ENCODE assay signal across 17 cellular contexts in the genomic region with DNA sequence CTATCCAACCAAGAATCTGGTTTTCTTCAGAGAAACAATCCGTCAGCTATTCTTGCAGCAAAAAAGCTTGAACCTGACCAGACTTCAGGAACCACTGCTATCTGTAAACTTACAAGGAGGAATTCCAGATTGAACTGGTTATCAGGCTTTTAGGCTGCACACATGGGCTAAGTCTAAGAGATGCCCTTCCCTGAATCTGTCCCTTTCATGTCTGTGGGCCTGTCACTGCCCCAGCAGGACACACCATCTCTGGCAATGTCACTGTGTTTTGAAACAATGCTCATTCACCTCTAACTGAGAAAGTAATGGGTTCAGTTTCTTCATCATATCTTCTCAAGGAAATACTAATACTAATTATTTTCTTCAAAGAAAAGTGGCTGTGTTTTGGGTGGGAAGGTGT.
DNase-seq lines count a peak whose midpoint lies in the region; ATAC-seq and TF ChIP-seq lines count a peak whose summit lies in the region.
"Had no signal": no experiment of that assay in that cellular context is flagged by ENCODE, and none has a peak within 500 bp of the region (broad histone marks: within the 10 kb centered on the region; RNA-seq: fewer than 3 reads in every experiment).

No MANE protein-coding gene starts in this region.

- no peak for DNase-seq in heart left ventricle
- DNase-seq in Right ventricle myocardium superior = no peak
- DNase-seq in SK-N-DZ (ENCODE audit: low spot score) = peak; percentile 2
- peak; percentile 4 for DNase-seq in myocyte (ENCODE audit: low read depth)
- DNase-seq in thyroid gland = no peak
- no peak for DNase-seq in uterus
- no peak for DNase-seq in kidney glomerular epithelial cell (lab: John Stamatoyannopoulos, UW)
- no peak for DNase-seq in HUDEP-2 (lab: John Stamatoyannopoulos, UW; ENCODE audit: unreplicated experiment in 76 of 76)
- DNase-seq: DMS153, DND-41, NCI-H446 treated with DMSO at 0.1 percent for 48 hours, SIG-M5 had no signal

- no peak for TF ChIP-seq CTCF in heart left ventricle (IDR thresholded peaks at IDR 0.05)
- no peak for TF ChIP-seq CTCF in thyroid gland (IDR thresholded peaks at IDR 0.05)
- TF ChIP-seq CTCF in uterus (IDR thresholded peaks at IDR 0.05) = no peak

- H3K27me3 ChIP-seq in heart left ventricle (no peaks in the 10 kb centered on the region), thyroid gland (no peaks in the 10 kb centered on the region), uterus (no peaks in the 10 kb centered on the region)
- H3K27me3 ChIP-seq: MG63 had no signal

- ATAC-seq in heart left ventricle (peak in 3 of 4 donors; percentile 35 to 54 (median 52)), Right ventricle myocardium superior (ENCODE audit: poor library complexity) (no peak)
- ATAC-seq: HepG2, Panc1, SK-N-SH treated with all-trans-retinoic acid at 6 μM for 48 hours had no signal

- TF ChIP-seq POLR2A in heart left ventricle (IDR thresholded peaks at IDR 0.05) (no peak), thyroid gland (IDR thresholded peaks at IDR 0.05) (no peak), uterus (IDR thresholded peaks at IDR 0.05) (no peak)

- H3K4me3 ChIP-seq in heart left ventricle = no peak overlapping the region
- no peak overlapping the region for H3K4me3 ChIP-seq in thyroid gland (replicated peaks in 1 of 3)
- no peak overlapping the region for H3K4me3 ChIP-seq in uterus
- H3K4me3 ChIP-seq: MG63 had no signal

- H3K27ac ChIP-seq in heart left ventricle (peak overlapping the region in 8 of 12 donors; percentile 30 to 71 (median 44)), thyroid gland (peak overlapping the region; percentile 62 to 78 (median 63)), uterus (no peak overlapping the region)
- H3K27ac ChIP-seq: RWPE1 had no signal

- no peaks in the 10 kb centered on the region for H3K36me3 ChIP-seq in heart left ventricle
- no peaks in the 10 kb centered on the region for H3K36me3 ChIP-seq in thyroid gland
- no peaks in the 10 kb centered on the region for H3K36me3 ChIP-seq in uterus
- H3K36me3 ChIP-seq: MG63 had no signal

- H3K9me3 ChIP-seq in heart left ventricle = peaks cover 0 to 16% (median 0%) of the 10 kb centered on the region in 12 donors
- no peaks in the 10 kb centered on the region for H3K9me3 ChIP-seq in thyroid gland
- H3K9me3 ChIP-seq in uterus = peaks cover 0 to 4% of the 10 kb centered on the region in 2 donors
- H3K9me3 ChIP-seq: MG63 had no signal

- 44 to 60% (median 53%) methylated on average over 1 of the region's 1 CpG for WGBS in heart left ventricle, 4 donors
- WGBS in thyroid gland, 2 donors = 93 to 100% methylated on average over 1 of the region's 1 CpG

- intact Hi-C loops in heart left ventricle (cut with DNase I) (no loop called here), Right ventricle myocardium superior (cut with DNase I) (no loop called here), thyroid gland (cut with DNase I) (no loop called here), uterus (cut with DNase I; ENCODE audit: low total_unique reads) (no loop called here)

- H3K4me1 ChIP-seq in heart left ventricle (peaks cover 0 to 27% (median 5%) of the 10 kb centered on the region in 12 donors), thyroid gland (peaks cover 21 to 33% of the 10 kb centered on the region in 2 donors), uterus (no peaks in the 10 kb centered on the region)

Comparison
In these comparisons a context has a peak if more than half of its experiments do, and no peak if none do; other contexts are left out.
1. DNase-seq: peak in SK-N-DZ (single experiment) and myocyte (single experiment); none in heart left ventricle (0 of 5), Right ventricle myocardium superior (single experiment), thyroid gland (0 of 2), uterus (0 of 2), kidney glomerular epithelial cell (single experiment) and HUDEP-2 (0 of 76).
2. H3K27ac ChIP-seq: peak in heart left ventricle (8 of 12) and thyroid gland (3 of 3); none in uterus (0 of 2).